ENCODE assay signal across 8 cellular contexts in the genomic region with DNA sequence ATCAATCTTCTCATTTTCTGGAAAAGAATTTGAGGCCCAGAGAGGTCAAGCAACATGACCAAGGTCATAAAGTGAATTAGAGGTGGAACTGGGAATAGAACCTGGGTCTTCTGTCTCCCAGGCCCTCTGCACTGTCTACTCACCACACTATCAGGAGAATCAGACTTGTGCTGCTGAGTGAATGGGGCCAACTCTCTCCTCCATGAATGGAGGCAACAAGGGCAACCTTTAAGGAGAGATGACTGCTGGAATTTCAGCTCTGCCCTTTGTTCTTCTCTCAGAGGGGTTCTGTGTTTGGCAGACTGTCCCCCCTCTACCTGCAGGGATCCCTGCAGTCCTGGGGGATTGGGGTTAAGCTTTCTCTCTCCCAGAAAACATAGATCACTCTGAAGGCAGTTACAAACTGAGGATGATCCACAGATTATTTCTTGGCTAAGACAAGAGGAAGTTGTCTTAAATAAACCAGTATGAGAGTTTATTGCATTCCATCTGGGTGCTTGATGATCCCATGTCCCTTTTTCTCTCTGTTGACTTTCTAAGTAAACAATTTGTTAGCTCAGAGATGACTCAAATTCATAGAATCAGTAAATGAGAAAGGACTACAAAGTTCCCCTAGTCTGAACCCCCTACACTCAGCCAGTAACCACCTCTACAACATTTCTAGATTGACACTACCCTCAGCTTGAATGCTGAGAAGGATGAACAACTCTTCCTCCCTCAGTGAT.
A peak's percentile ranks its signal among the peaks of the same experiment; 100 is the strongest.
DNase-seq lines count a peak whose midpoint lies in the region; ATAC-seq and TF ChIP-seq lines count a peak whose summit lies in the region.

No MANE protein-coding gene starts in this region.

- no peaks in the 10 kb centered on the region for H4K20me1 ChIP-seq in mammary epithelial cell (ENCODE audit: insufficient read depth, low read length)

- no peak overlapping the region for H3K4me3 ChIP-seq in mammary epithelial cell (replicated peaks in 1 of 3; ENCODE audit: insufficient read depth in 1 of 3, low read depth in 2 of 3, low read length in 3 of 3)

- no peaks in the 10 kb centered on the region for H3K36me3 ChIP-seq in mammary epithelial cell (ENCODE audit: insufficient read depth, low read length)

- peak overlapping the region; percentile 93 for H3K27ac Mint-ChIP-seq in mesothelial cell of epicardium

- H2AFZ ChIP-seq in mammary epithelial cell (ENCODE audit: low read depth, low read length) = peak overlapping the region; percentile 86

- CTCF ChIA-PET in mammary epithelial cell (lab: Charles Lee; ENCODE audit: low non-redundant PET) = interaction anchor here (0.8 kb wide), 1 partner anchor 1413 kb away, joined by 3 read pairs; no protein-coding TSS in a partner anchor

- H3K9ac ChIP-seq in mammary epithelial cell (ENCODE audit: insufficient read depth, low read length) = peak overlapping the region; percentile 40

- no peaks in the 10 kb centered on the region for H3K27me3 ChIP-seq in mammary epithelial cell (ENCODE audit: insufficient read depth, low read length)

- H3K9me3 ChIP-seq in mammary epithelial cell (replicated peaks; ENCODE audit: insufficient read depth, low read length) = no peaks in the 10 kb centered on the region

- dilution Hi-C loops in mammary epithelial cell (cut with HindIII; ENCODE audit: low sequenced_read_pairs) = no loop called here

- DNase-seq in DMS53 (lab: John Stamatoyannopoulos, UW) (peak; percentile 88), M059J (ENCODE audit: low read depth) (peak; percentile 81), mammary epithelial cell (peak; percentile 3), mesothelial cell of epicardium (ENCODE audit: low spot score in 2 of 2, unreplicated experiment in 2 of 2) (no peak), iPS-NIHi11 (ENCODE audit: low spot score) (no peak)

- TF ChIP-seq CTCF in mammary epithelial cell (conservative IDR thresholded peaks at IDR 0.05 in 1 of 2, IDR thresholded peaks at IDR 0.05 in 1 of 2; ENCODE audit: extremely low read depth in 1 of 2, insufficient read depth in 1 of 2, low read depth in 1 of 2, low read length in 2 of 2) (no peak), mesothelial cell of epicardium (IDR thresholded peaks at IDR 0.05; ENCODE audit: unreplicated experiment) (no peak)

- no peaks in the 10 kb centered on the region for H3K27me3 Mint-ChIP-seq in mesothelial cell of epicardium (ENCODE audit: low read depth)

- no TSS peak for BruUV-seq in mammary epithelial cell (replicated peaks; lab: Mats Ljungman, UMichigan)

- peaks cover 22% of the 10 kb centered on the region for H3K4me1 ChIP-seq in mammary epithelial cell (ENCODE audit: insufficient read depth, low read length)

- H3K4me3 Mint-ChIP-seq in mesothelial cell of epicardium = no peak overlapping the region

- H3K9me3 Mint-ChIP-seq in mesothelial cell of epicardium = peaks cover 12% of the 10 kb centered on the region

- H3K4me2 ChIP-seq in mammary epithelial cell (ENCODE audit: insufficient read depth, low read depth, low read length) = peak overlapping the region; percentile 13

- intact Hi-C loops in mammary epithelial cell (cut with micrococcal nuclease) = loop anchor here (1.0 kb wide), 1 partner anchor 137 kb away; no protein-coding TSS in a partner anchor

- no peak for ATAC-seq in GM18858 (IDR thresholded peaks at IDR 0.05; ENCODE audit: unreplicated experiment)
- ATAC-seq in GM21381 (IDR thresholded peaks at IDR 0.05; ENCODE audit: unreplicated experiment) = no peak
- ATAC-seq in HG03439 (IDR thresholded peaks at IDR 0.05; ENCODE audit: unreplicated experiment) = no peak

- H3K36me3 Mint-ChIP-seq in mesothelial cell of epicardium = peaks cover 3% of the 10 kb centered on the region

- in situ Hi-C loops in mammary epithelial cell (cut with MboI; ENCODE audit: low sequenced_read_pairs in 2 of 2) = no loop called here

- peak overlapping the region; percentile 73 for H3K27ac ChIP-seq in mammary epithelial cell (ENCODE audit: insufficient read depth, low read depth, low read length)

- no peaks in the 10 kb centered on the region for H3K79me2 ChIP-seq in mammary epithelial cell (ENCODE audit: insufficient read depth, low read length)

- peaks cover 39% of the 10 kb centered on the region for H3K4me1 Mint-ChIP-seq in mesothelial cell of epicardium

Comparison
In these comparisons a context has a peak if more than half of its experiments do, and no peak if none do; other contexts are left out.
1. DNase-seq: peak in DMS53 (single experiment), M059J (single experiment) and mammary epithelial cell (single experiment); none in mesothelial cell of epicardium (0 of 2) and iPS-NIHi11 (single experiment).